8 cellular contexts compared by ENCODE assay signal in the genomic region with DNA sequence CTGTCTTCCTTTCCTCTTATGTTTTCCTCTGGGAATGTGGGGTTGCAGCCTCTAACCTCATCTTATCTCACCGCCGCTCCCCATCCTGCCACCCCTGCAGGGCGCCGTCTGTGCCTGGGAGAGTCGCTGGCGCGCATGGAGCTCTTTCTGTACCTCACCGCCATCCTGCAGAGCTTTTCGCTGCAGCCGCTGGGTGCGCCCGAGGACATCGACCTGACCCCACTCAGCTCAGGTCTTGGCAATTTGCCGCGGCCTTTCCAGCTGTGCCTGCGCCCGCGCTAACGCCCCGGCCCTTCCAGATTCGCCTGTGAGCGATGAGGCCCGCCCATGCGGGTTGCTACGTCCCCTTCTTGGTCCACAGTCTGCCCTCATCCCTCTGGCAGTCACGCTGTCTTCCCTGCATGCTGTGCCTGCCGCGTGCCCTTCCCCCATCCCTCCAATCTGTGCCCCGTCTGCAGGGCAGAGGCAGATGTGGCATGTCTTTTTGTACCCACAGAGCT. TPM values are rescaled to one million over a fixed set of nuclear protein-coding genes. Genes with fewer than 3 reads are reported as not detected.
A peak's percentile ranks its signal among the peaks of the same experiment; 100 is the strongest.
DNase-seq lines count a peak whose midpoint lies in the region; ATAC-seq and TF ChIP-seq lines count a peak whose summit lies in the region.
"Not testable (repeated sequence)": the region's sequence is repeated elsewhere in the genome, so short reads cannot be mapped to it uniquely, and the experiment has no call there.

No MANE protein-coding gene starts in this region.

- WGBS in gastroesophageal sphincter (ENCODE audit: low coverage in 1 of 2), 2 donors: no CpG with 5 or more reads among the region's 29 CpGs

- TF ChIP-seq EP300 in gastroesophageal sphincter (IDR thresholded peaks at IDR 0.05): not testable (repeated sequence)

- H3K27ac ChIP-seq in gastroesophageal sphincter: peak overlapping the region in 1 of 4 donors; percentile 19

- not testable (repeated sequence) for H3K27me3 ChIP-seq in gastroesophageal sphincter

- POLR2A ChIA-PET in activated naive CD8-positive, alpha-beta T cell treated with anti-CD3 and anti-CD28 coated beads, Interleukin-2, amount 10 ng/mL, durations not matched to agents 7 days and 5 days (lab: Charles Lee): interaction anchor here (0.6 kb wide), 1 partner anchor 252 kb away, joined by 3 read pairs; no protein-coding TSS in a partner anchor

- H3K9me3 ChIP-seq in gastroesophageal sphincter: not testable (repeated sequence)

- not testable (repeated sequence) for H3K36me3 Mint-ChIP-seq in activated naive CD8-positive, alpha-beta T cell treated with anti-CD3 and anti-CD28 coated beads, Interleukin-2, amount 10 ng/mL, durations not matched to agents 7 days and 5 days; natural killer cell

- peak; percentile 97 for ATAC-seq in activated naive CD8-positive, alpha-beta T cell treated with anti-CD3 and anti-CD28 coated beads, Interleukin-2, amount 10 ng/mL, durations not matched to agents 7 days and 5 days (ENCODE audit: low read depth)
- peak; percentile 85 for ATAC-seq in gastroesophageal sphincter
- ATAC-seq in natural killer cell: peak; percentile 94 to 95 (median 94)

- not testable (repeated sequence) for H3K9me3 Mint-ChIP-seq in activated naive CD8-positive, alpha-beta T cell treated with anti-CD3 and anti-CD28 coated beads, Interleukin-2, amount 10 ng/mL, durations not matched to agents 7 days and 5 days; natural killer cell

- H3K27ac Mint-ChIP-seq in activated naive CD8-positive, alpha-beta T cell treated with anti-CD3 and anti-CD28 coated beads, Interleukin-2, amount 10 ng/mL, durations not matched to agents 7 days and 5 days: not testable (repeated sequence)
- peak overlapping the region; percentile 86 to 89 for H3K27ac Mint-ChIP-seq in natural killer cell

- not testable (repeated sequence) for H3K36me3 ChIP-seq in gastroesophageal sphincter

- peak overlapping the region in 1 of 2 donors; percentile 24 for H3K4me3 ChIP-seq in gastroesophageal sphincter

- peaks cover 0 to 14% (median 6%) of the 10 kb centered on the region in 3 donors for H3K4me1 ChIP-seq in gastroesophageal sphincter

- intact Hi-C loops in natural killer cell (cut with micrococcal nuclease): not testable (repeated sequence)

- DNase-seq in Ammon's horn (ENCODE audit: low spot score) (peak; percentile 18), HCEC 1CT (peak; percentile 5), NCI-H524 (lab: John Stamatoyannopoulos, UW) (peak; percentile 28 to 59), natural killer cell (peak; percentile 80)
- peak; percentile 33 to 70 (median 54) for DNase-seq in activated CD4-positive, CD25-positive, alpha-beta regulatory T cell (lab: John Stamatoyannopoulos, UW)
- DNase-seq in activated naive CD8-positive, alpha-beta T cell treated with anti-CD3 and anti-CD28 coated beads, Interleukin-2, amount 10 ng/mL, durations not matched to agents 7 days and 5 days: peak; percentile 63
- DNase-seq in stimulated activated CD4-positive, alpha-beta T cell treated with anti-CD3 and anti-CD28 coated beads, TNF-alpha, amount 100 ng/mL, for 24 hours (ENCODE audit: low read depth in 3 of 3): peak; percentile 59 to 82 (median 80)

- peaks cover 33% of the 10 kb centered on the region for H3K27me3 Mint-ChIP-seq in activated naive CD8-positive, alpha-beta T cell treated with anti-CD3 and anti-CD28 coated beads, Interleukin-2, amount 10 ng/mL, durations not matched to agents 7 days and 5 days
- not testable (repeated sequence) for H3K27me3 Mint-ChIP-seq in natural killer cell (ENCODE audit: low read depth in 2 of 2)

- peak overlapping the region; percentile 70 for H3K4me3 Mint-ChIP-seq in activated naive CD8-positive, alpha-beta T cell treated with anti-CD3 and anti-CD28 coated beads, Interleukin-2, amount 10 ng/mL, durations not matched to agents 7 days and 5 days
- H3K4me3 Mint-ChIP-seq in natural killer cell: peak overlapping the region; percentile 76

- peak in 3 of 4 experiments; percentile 33 to 48 (median 40) for TF ChIP-seq CTCF in gastroesophageal sphincter (IDR thresholded peaks at IDR 0.05)
- not testable (repeated sequence) for TF ChIP-seq CTCF in natural killer cell (IDR thresholded peaks at IDR 0.05)

- not testable (repeated sequence) for TF ChIP-seq POLR2A in gastroesophageal sphincter (IDR thresholded peaks at IDR 0.05)

- H3K4me1 Mint-ChIP-seq in activated naive CD8-positive, alpha-beta T cell treated with anti-CD3 and anti-CD28 coated beads, Interleukin-2, amount 10 ng/mL, durations not matched to agents 7 days and 5 days: not testable (repeated sequence)
- peaks cover 20 to 44% of the 10 kb centered on the region in 2 donors for H3K4me1 Mint-ChIP-seq in natural killer cell

RNA-seq across cellular contexts. Expression of a gene that starts 13.6 kb away (rescaled TPM):
- not detected for total RNA-seq in activated naive CD8-positive, alpha-beta T cell treated with anti-CD3 and anti-CD28 coated beads, Interleukin-2, amount 10 ng/mL, durations not matched to agents 7 days and 5 days
- total RNA-seq in gastroesophageal sphincter: not detected
- total RNA-seq in natural killer cell: 1 to 10 TPM in 2 of 3 donors, under 1 TPM in 1; 0.93 to 4.7 (median 4.5) TPM

RNA-seq across cellular contexts. Expression of a gene that starts 39.6 kb away (rescaled TPM):
- total RNA-seq in activated naive CD8-positive, alpha-beta T cell treated with anti-CD3 and anti-CD28 coated beads, Interleukin-2, amount 10 ng/mL, durations not matched to agents 7 days and 5 days: not detected
- total RNA-seq in gastroesophageal sphincter: not detected
- total RNA-seq in natural killer cell: not detected

Comparison
In these comparisons a context has a peak if more than half of its experiments do, and no peak if none do; other contexts are left out.
1. DNase-seq: peak in every context shown above with its lines; median percentile 80 in natural killer cell; 80 in stimulated activated CD4-positive, alpha-beta T cell treated with anti-CD3 and anti-CD28 coated beads, TNF-alpha, amount 100 ng/mL, for 24 hours; 63 in activated naive CD8-positive, alpha-beta T cell treated with anti-CD3 and anti-CD28 coated beads, Interleukin-2, amount 10 ng/mL, durations not matched to agents 7 days and 5 days; 54 in activated CD4-positive, CD25-positive, alpha-beta regulatory T cell; 44 in NCI-H524; 18 in Ammon's horn; 5 in HCEC 1CT.